Comparison of ENCODE assay signal across 8 cellular contexts in genomic region chr2:112941753-112942653, GRCh38. TPM values are rescaled to one million over a fixed set of nuclear protein-coding genes. Genes with fewer than 3 reads are reported as not detected.
DNase-seq lines count a peak whose midpoint lies in the region; ATAC-seq and TF ChIP-seq lines count a peak whose summit lies in the region.

No MANE protein-coding gene starts in this region.

- H3K36me3 ChIP-seq in heart right ventricle, result no peaks in the 10 kb centered on the region

- H3K27ac ChIP-seq in heart right ventricle, result no peak overlapping the region

- peak; percentile 91 for ATAC-seq in GM21619 (IDR thresholded peaks at IDR 0.05; ENCODE audit: unreplicated experiment)
- peak; percentile 52 to 80 (median 64) for ATAC-seq in heart right ventricle

- DNase-seq in ELR (ENCODE audit: low read depth) (peak; percentile 86), LoVo (ENCODE audit: low spot score) (peak; percentile 66), SK-N-DZ (ENCODE audit: low spot score) (peak; percentile 28), heart right ventricle (peak; percentile 46 to 52), renal cortical epithelial cell (ENCODE audit: low read depth) (peak; percentile 70), mesenteric fat pad (ENCODE audit: low spot score) (no peak)
- DNase-seq in activated naive CD4-positive, alpha-beta T cell treated with anti-CD3 and anti-CD28 coated beads, Interleukin-2, amount 50 U/mL, for 16 hours, result peak; percentile 37

- peaks cover 0 to 26% (median 14%) of the 10 kb centered on the region in 11 donors for H3K9me3 ChIP-seq in heart right ventricle

- no peaks in the 10 kb centered on the region for H3K4me1 ChIP-seq in heart right ventricle

- H3K27me3 ChIP-seq in heart right ventricle, result peaks cover 0 to 16% (median 0%) of the 10 kb centered on the region in 7 donors

- intact Hi-C loops in heart right ventricle (cut with DNase I), result loop anchor here in 9 of 10 donors (1.0 to 5.0 kb wide), 5 partner anchors 190 to 195 kb away; no protein-coding TSS in a partner anchor

- TF ChIP-seq CTCF in heart right ventricle (IDR thresholded peaks at IDR 0.05), result peak; percentile 41 to 81 (median 68)

- 28 to 32% methylated on average over 14 of the region's 14 CpGs for WGBS in heart right ventricle, 2 donors

- no peak overlapping the region for H3K4me3 ChIP-seq in heart right ventricle

RNA-seq across cellular contexts. Expression of gene IL37, which starts 31.0 kb away (rescaled TPM):
- not detected in 2 replicates for polyA plus RNA-seq in SK-N-DZ (2014; cell fraction: cytosol; rRNA removed)
- polyA plus RNA-seq in SK-N-DZ (2014; cell fraction: nucleus; rRNA removed), result not detected in 2 replicates
- total RNA-seq in heart right ventricle, result not detected
- not detected for polyA plus RNA-seq in heart right ventricle
- total RNA-seq in renal cortical epithelial cell, result not detected in 2 replicates
- not detected for total RNA-seq in mesenteric fat pad

RNA-seq across cellular contexts. Expression of gene IL36G, which starts 35.8 kb away (rescaled TPM):
- not detected in 2 replicates for polyA plus RNA-seq in SK-N-DZ (2014; cell fraction: cytosol; rRNA removed)
- not detected in 2 replicates for polyA plus RNA-seq in SK-N-DZ (2014; cell fraction: nucleus; rRNA removed)
- not detected for total RNA-seq in heart right ventricle
- not detected for polyA plus RNA-seq in heart right ventricle
- not detected in 2 replicates for total RNA-seq in renal cortical epithelial cell
- total RNA-seq in mesenteric fat pad, result not detected
